In genomic region chr3:40453933-40454332, GRCh38 we compare ENCODE assay signal across 9 cellular contexts. TPM values are rescaled to one million over a fixed set of nuclear protein-coding genes. Genes with fewer than 3 reads are reported as not detected.
A peak's percentile ranks its signal among the peaks of the same experiment; 100 is the strongest.
DNase-seq lines count a peak whose midpoint lies in the region; ATAC-seq and TF ChIP-seq lines count a peak whose summit lies in the region.
"Had no signal": no experiment of that assay in that cellular context is flagged by ENCODE, and none has a peak within 500 bp of the region (broad histone marks: within the 10 kb centered on the region; RNA-seq: fewer than 3 reads in every experiment).

No MANE protein-coding gene starts in this region.

- no peaks in the 10 kb centered on the region for H3K27me3 ChIP-seq in colonic mucosa

- H3K27ac ChIP-seq in colonic mucosa = peak overlapping the region; percentile 89

- no peaks in the 10 kb centered on the region for H3K9me3 ChIP-seq in colonic mucosa

- peak overlapping the region in 3 of 4 donors; percentile 60 to 99 (median 86) for H3K4me3 Mint-ChIP-seq in IgD-negative memory B cell
- peak overlapping the region; percentile 88 to 94 (median 91) for H3K4me3 Mint-ChIP-seq in nephron

- DNase-seq in AG10803 (ENCODE audit: low read depth) (no peak), colonic mucosa (no peak), D341Med (ENCODE audit: low spot score) (no peak), SW480 (ENCODE audit: low spot score) (no peak), iPS-NIHi11 (ENCODE audit: low spot score) (no peak)
- DNase-seq: small intestine had no signal

- H3K4me1 ChIP-seq in colonic mucosa = peaks cover 8% of the 10 kb centered on the region

- no peaks in the 10 kb centered on the region for H3K36me3 ChIP-seq in colonic mucosa

- H3K27ac Mint-ChIP-seq in IgD-negative memory B cell (peak overlapping the region in 2 of 3 donors; percentile 92 to 99), nephron (peak overlapping the region in 1 of 3 experiments; percentile 46)

- peak overlapping the region; percentile 93 for H3K4me3 ChIP-seq in AG10803 (ENCODE audit: low read length)
- H3K4me3 ChIP-seq in colonic mucosa = peak overlapping the region; percentile 58

- H3K4me1 Mint-ChIP-seq in IgD-negative memory B cell = peaks cover 23 to 29% (median 28%) of the 10 kb centered on the region in 3 donors
- H3K4me1 Mint-ChIP-seq in nephron = peaks cover 39% of the 10 kb centered on the region

- intact Hi-C loops in colonic mucosa (cut with DNase I) = loop anchor here (10.0 kb wide), 1 partner anchor 71 kb away; the partner anchor contains the start of gene ZNF621

- no peaks in the 10 kb centered on the region for H3K9me3 Mint-ChIP-seq in IgD-negative memory B cell
- no peaks in the 10 kb centered on the region for H3K9me3 Mint-ChIP-seq in nephron

- peak overlapping the region in 1 of 2 donors; percentile 69 for H3K9ac ChIP-seq in colonic mucosa (ENCODE audit: low read depth in 2 of 2, low read length in 2 of 2)

- no peaks in the 10 kb centered on the region for H3K27me3 Mint-ChIP-seq in IgD-negative memory B cell
- H3K27me3 Mint-ChIP-seq in nephron (ENCODE audit: low read depth) = no peaks in the 10 kb centered on the region

- no peak for ATAC-seq in HG02870 (IDR thresholded peaks at IDR 0.05; ENCODE audit: unreplicated experiment)

- TF ChIP-seq CTCF in AG10803 (conservative IDR thresholded peaks at IDR 0.05; ENCODE audit: low read length) = no peak
- no peak for TF ChIP-seq CTCF in colonic mucosa (IDR thresholded peaks at IDR 0.05)
- no peak for TF ChIP-seq CTCF in nephron (IDR thresholded peaks at IDR 0.05; ENCODE audit: unreplicated experiment in 3 of 3)

- H3K36me3 Mint-ChIP-seq in IgD-negative memory B cell = no peaks in the 10 kb centered on the region
- peaks cover 13% of the 10 kb centered on the region for H3K36me3 Mint-ChIP-seq in nephron (ENCODE audit: low read depth)

RNA-seq across cellular contexts. Expression of gene RPL14, which starts 3.2 kb away (rescaled TPM):
- 1,483 TPM for polyA plus RNA-seq in IgD-negative memory B cell
- total RNA-seq in colonic mucosa = 1,000 to 10,000 TPM; 1,699 to 1,906 TPM

RNA-seq across cellular contexts. Expression of gene ZNF619, which starts 23.0 kb away (rescaled TPM):
- polyA plus RNA-seq in IgD-negative memory B cell = 3.7 TPM
- total RNA-seq in colonic mucosa = 1 to 10 TPM; 6.2 to 7.7 TPM

RNA-seq across cellular contexts. Expression of gene ZNF620, which starts 51.9 kb away (rescaled TPM):
- 3.1 TPM for polyA plus RNA-seq in IgD-negative memory B cell
- total RNA-seq in colonic mucosa = 1 to 10 TPM; 4.0 to 4.6 TPM
